In the genomic region with DNA sequence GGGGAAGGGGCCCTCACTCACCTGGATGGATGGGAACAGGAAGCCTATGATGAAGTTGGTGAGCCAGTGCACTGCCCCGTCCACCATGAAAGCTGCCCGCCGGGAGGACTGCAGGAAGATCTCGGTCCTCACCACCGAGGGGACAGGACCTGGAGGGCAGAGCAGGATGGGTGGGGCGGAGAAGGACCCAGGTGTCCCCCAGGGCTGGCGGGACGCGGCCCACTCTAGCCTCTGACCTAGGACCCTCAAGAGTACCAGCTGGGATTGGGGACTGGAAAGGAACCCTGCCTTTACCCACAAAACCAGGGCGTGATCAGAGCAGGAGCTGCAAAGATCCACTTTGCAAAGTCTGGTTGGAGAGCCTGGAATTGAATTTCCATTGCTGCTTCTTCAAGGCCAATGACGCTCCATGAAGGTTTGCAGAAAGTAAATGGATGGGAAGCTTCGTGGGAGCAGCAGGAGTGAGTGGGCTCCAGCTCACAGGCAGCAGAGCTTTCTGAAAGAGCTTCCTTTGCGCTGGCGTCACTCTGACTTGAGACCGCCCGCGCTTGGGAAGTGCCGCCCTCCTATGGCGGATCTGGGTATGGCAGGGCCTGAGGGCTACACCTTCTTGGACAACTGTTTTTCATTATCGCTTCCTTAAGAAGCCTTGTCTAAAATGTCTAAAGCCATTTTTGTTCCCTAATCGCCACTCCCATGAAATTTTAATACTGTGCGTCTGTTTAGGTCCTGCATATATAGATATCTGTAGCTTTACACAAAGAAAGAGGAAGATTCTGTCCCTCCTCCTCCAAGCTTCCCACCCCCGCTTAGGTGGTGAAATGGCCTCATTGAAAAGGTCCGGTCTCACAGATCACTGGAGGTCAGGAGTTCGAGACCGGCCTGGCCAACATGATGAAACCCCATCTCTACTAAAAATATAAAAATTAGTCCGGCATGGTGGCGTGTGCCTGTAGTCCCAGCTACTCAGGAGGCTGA, we compare ENCODE assay signal across 8 cellular contexts. TPM values are rescaled to one million over a fixed set of nuclear protein-coding genes. Genes with fewer than 3 reads are reported as not detected.
DNase-seq lines count a peak whose midpoint lies in the region; ATAC-seq and TF ChIP-seq lines count a peak whose summit lies in the region.

No MANE protein-coding gene starts in this region.

- H3K27me3 Mint-ChIP-seq in activated naive CD8-positive, alpha-beta T cell treated with anti-CD3 and anti-CD28 coated beads, Interleukin-2, amount 10 ng/mL, durations not matched to agents 7 days and 5 days: peaks cover 3% of the 10 kb centered on the region

- no peaks in the 10 kb centered on the region for H3K9me3 ChIP-seq in heart right ventricle

- WGBS in heart right ventricle, 2 donors: 51 to 52% methylated on average over 28 of the region's 28 CpGs

- no peak overlapping the region for H3K4me3 ChIP-seq in heart right ventricle

- intact Hi-C loops in heart right ventricle (cut with DNase I): loop anchor here in 9 of 10 donors (1.0 to 10.0 kb wide), 6 partner anchors 78 to 190 kb away; no protein-coding TSS in a partner anchor

- TF ChIP-seq RAD21 in Ishikawa (IDR thresholded peaks at IDR 0.05; ENCODE audit: low read depth): peak; percentile 83

- H3K4me1 Mint-ChIP-seq in activated naive CD8-positive, alpha-beta T cell treated with anti-CD3 and anti-CD28 coated beads, Interleukin-2, amount 10 ng/mL, durations not matched to agents 7 days and 5 days: peaks cover 17% of the 10 kb centered on the region

- POLR2A ChIA-PET in activated naive CD8-positive, alpha-beta T cell treated with anti-CD3 and anti-CD28 coated beads, Interleukin-2, amount 10 ng/mL, durations not matched to agents 7 days and 5 days (lab: Charles Lee): interaction anchor here (0.6 to 2.9 kb wide), 26 partner anchors 16 to 248 kb away, joined by 3 to 32 read pairs (median 6); a partner anchor contains a TSS

- no peaks in the 10 kb centered on the region for H3K36me3 Mint-ChIP-seq in activated naive CD8-positive, alpha-beta T cell treated with anti-CD3 and anti-CD28 coated beads, Interleukin-2, amount 10 ng/mL, durations not matched to agents 7 days and 5 days

- ATAC-seq in activated naive CD8-positive, alpha-beta T cell treated with anti-CD3 and anti-CD28 coated beads, Interleukin-2, amount 10 ng/mL, durations not matched to agents 7 days and 5 days (ENCODE audit: low read depth): peak; percentile 76
- peak; percentile 7 to 88 (median 81) for ATAC-seq in heart right ventricle
- no peak for ATAC-seq in HG02610 (IDR thresholded peaks at IDR 0.05; ENCODE audit: unreplicated experiment)
- no peak for ATAC-seq in GM21526 (IDR thresholded peaks at IDR 0.05; ENCODE audit: low FRiP score, unreplicated experiment)

- peaks cover 0 to 10% (median 0%) of the 10 kb centered on the region in 9 donors for H3K4me1 ChIP-seq in heart right ventricle

- no peaks in the 10 kb centered on the region for H3K36me3 ChIP-seq in heart right ventricle

- TF ChIP-seq EP300 in Ishikawa (IDR thresholded peaks at IDR 0.05; ENCODE audit: borderline replicate concordance): no peak

- peak overlapping the region; percentile 77 for H3K4me3 Mint-ChIP-seq in activated naive CD8-positive, alpha-beta T cell treated with anti-CD3 and anti-CD28 coated beads, Interleukin-2, amount 10 ng/mL, durations not matched to agents 7 days and 5 days

- H3K27me3 ChIP-seq in heart right ventricle: no peaks in the 10 kb centered on the region

- TF ChIP-seq CTCF in heart right ventricle (IDR thresholded peaks at IDR 0.05): peak; percentile 75 to 98 (median 96)

- H3K9me3 Mint-ChIP-seq in activated naive CD8-positive, alpha-beta T cell treated with anti-CD3 and anti-CD28 coated beads, Interleukin-2, amount 10 ng/mL, durations not matched to agents 7 days and 5 days: no peaks in the 10 kb centered on the region

- DNase-seq in GM04504 (ENCODE audit: low read depth): peak; percentile 58
- DNase-seq in T follicular helper cell (ENCODE audit: low read depth): peak; percentile 63
- peak; percentile 94 for DNase-seq in activated naive CD8-positive, alpha-beta T cell treated with anti-CD3 and anti-CD28 coated beads, Interleukin-2, amount 10 ng/mL, durations not matched to agents 7 days and 5 days
- DNase-seq in heart right ventricle: peak; percentile 71 to 82
- DNase-seq in renal cortical epithelial cell (ENCODE audit: low read depth): peak; percentile 63

- H3K27ac ChIP-seq in heart right ventricle: no peak overlapping the region

- peak overlapping the region; percentile 81 for H3K27ac Mint-ChIP-seq in activated naive CD8-positive, alpha-beta T cell treated with anti-CD3 and anti-CD28 coated beads, Interleukin-2, amount 10 ng/mL, durations not matched to agents 7 days and 5 days

TF ChIP-seq in Ishikawa, 13 proteins besides CTCF, POLR2A, EP300 and RAD21:
- TF ChIP-seq, protein P1, sequence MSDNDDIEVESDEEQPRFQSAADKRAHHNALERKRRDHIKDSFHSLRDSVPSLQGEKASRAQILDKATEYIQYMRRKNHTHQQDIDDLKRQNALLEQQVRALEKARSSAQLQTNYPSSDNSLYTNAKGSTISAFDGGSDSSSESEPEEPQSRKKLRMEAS (IDR thresholded peaks at IDR 0.05): no peak
- TF ChIP-seq CREB1 (IDR thresholded peaks at IDR 0.05; ENCODE audit: low read depth): no peak
- TF ChIP-seq TEAD4 (IDR thresholded peaks at IDR 0.05): no peak
TF ChIP-seq in Ishikawa: peak in this region for 0.

RNA-seq across cellular contexts. Expression of a gene that starts 21.2 kb away (rescaled TPM):
- under 1 TPM in 1 of 2 experiments, not detected in 1; 0.19 TPM for total RNA-seq in activated naive CD8-positive, alpha-beta T cell treated with anti-CD3 and anti-CD28 coated beads, Interleukin-2, amount 10 ng/mL, durations not matched to agents 7 days and 5 days
- total RNA-seq in heart right ventricle: under 1 TPM in 1 of 10 donors, not detected in 9; 0.16 TPM
- polyA plus RNA-seq in heart right ventricle: not detected
- total RNA-seq in renal cortical epithelial cell: not detected in 2 replicates

RNA-seq across cellular contexts. Expression of a gene that starts 59.4 kb away (rescaled TPM):
- total RNA-seq in activated naive CD8-positive, alpha-beta T cell treated with anti-CD3 and anti-CD28 coated beads, Interleukin-2, amount 10 ng/mL, durations not matched to agents 7 days and 5 days: 10 to 100 TPM; 37.3 to 41.8 TPM
- total RNA-seq in heart right ventricle (under 1 TPM in 1 of 10 donors, not detected in 9; 0.20 TPM), renal cortical epithelial cell (not detected in 2 replicates)
- not detected for polyA plus RNA-seq in heart right ventricle

Comparison
In these comparisons a context has a peak if more than half of its experiments do, and no peak if none do; other contexts are left out.
1. ATAC-seq: peak in activated naive CD8-positive, alpha-beta T cell treated with anti-CD3 and anti-CD28 coated beads, Interleukin-2, amount 10 ng/mL, durations not matched to agents 7 days and 5 days (single experiment) and heart right ventricle (8 of 8); none in HG02610 (single experiment) and GM21526 (single experiment).
2. RNA of a gene that starts 59.4 kb away (total RNA-seq): 37.3 to 41.8 TPM in activated naive CD8-positive, alpha-beta T cell treated with anti-CD3 and anti-CD28 coated beads, Interleukin-2, amount 10 ng/mL, durations not matched to agents 7 days and 5 days; 0.20 TPM in heart right ventricle and not detected in renal cortical epithelial cell; every median in the first group is over 10 times any median in the second.
3. Peak in every context shown above with its lines, with median percentiles within 50 percentile points of each other: DNase-seq.